ENCODE assay signal across 8 cellular contexts in the genomic region with DNA sequence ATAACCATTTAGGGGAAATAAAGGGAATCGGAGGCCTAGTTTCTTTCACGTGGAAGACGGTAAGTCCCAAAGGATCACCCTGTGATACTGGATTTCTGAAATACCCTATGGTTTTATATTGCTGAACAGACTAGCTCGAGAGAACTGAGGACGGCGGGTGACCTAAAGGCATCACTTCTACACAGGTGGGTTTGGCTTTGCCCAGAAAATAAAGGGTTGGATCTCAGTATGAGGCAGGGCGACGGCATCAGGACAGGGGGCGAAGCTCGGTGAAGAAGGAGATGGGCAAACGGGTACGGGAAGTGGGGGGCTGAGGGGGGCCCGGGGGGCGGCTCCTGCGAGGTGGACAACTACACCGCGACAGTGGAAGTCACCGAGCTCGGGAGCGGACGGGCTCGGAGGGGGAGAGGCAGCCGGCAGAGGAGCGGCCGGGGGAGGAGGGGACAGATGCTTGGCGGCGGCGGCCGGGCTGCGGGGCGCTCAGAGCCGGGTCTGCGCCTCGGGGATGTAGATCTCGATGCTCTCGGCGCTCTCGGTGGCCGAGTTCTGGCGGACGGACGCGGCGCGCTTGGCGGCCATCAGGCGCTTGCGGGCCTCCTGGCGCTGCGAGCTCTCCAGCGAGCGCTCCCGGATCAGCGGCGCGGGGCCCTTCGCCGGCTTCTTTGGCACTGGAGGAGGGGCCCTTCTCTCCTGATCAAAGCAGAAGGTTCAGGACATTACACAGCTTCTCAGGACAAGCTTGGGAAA. TPM values are rescaled to one million over a fixed set of nuclear protein-coding genes. Genes with fewer than 3 reads are reported as not detected.
DNase-seq lines count a peak whose midpoint lies in the region; TF ChIP-seq lines count a peak whose summit lies in the region.

No MANE protein-coding gene starts in this region.

- H2BK12ac ChIP-seq in trophoblast cell (ENCODE audit: low read length), result no peak overlapping the region

- peak overlapping the region; percentile 18 for H4K91ac ChIP-seq in trophoblast cell (ENCODE audit: low read depth, low read length)

- no peak overlapping the region for H3K23ac ChIP-seq in trophoblast cell (ENCODE audit: low read length)

- peak overlapping the region; percentile 79 for H3K4me2 ChIP-seq in trophoblast cell (ENCODE audit: low read length)

- peak overlapping the region; percentile 65 for H3K14ac ChIP-seq in trophoblast cell (ENCODE audit: low read length)

- H3K9ac ChIP-seq in trophoblast cell (ENCODE audit: low read length), result no peak overlapping the region

- peak overlapping the region; percentile 49 for H2BK120ac ChIP-seq in trophoblast cell (ENCODE audit: insufficient read depth, low read length, poor library complexity)

- H3K4me1 ChIP-seq in cardiac muscle cell (ENCODE audit: low read depth) (no peaks in the 10 kb centered on the region), trophoblast cell (ENCODE audit: control insufficient read depth in 1 of 2, insufficient read depth in 2 of 2, low read length in 2 of 2) (peaks cover 0 to 2% of the 10 kb centered on the region in 2 experiments)

- no peak overlapping the region for H2AK5ac ChIP-seq in trophoblast cell (ENCODE audit: low read length)

- H3K79me2 ChIP-seq in trophoblast cell (ENCODE audit: control insufficient read depth, insufficient read depth, low read length, poor library complexity), result no peaks in the 10 kb centered on the region

- no peak overlapping the region for H3K18ac ChIP-seq in trophoblast cell (ENCODE audit: low read length)

- H3K27ac ChIP-seq in cardiac muscle cell (no peak overlapping the region), trophoblast cell (ENCODE audit: low read depth, low read length) (no peak overlapping the region)

- peak; percentile 8 for DNase-seq in stimulated activated CD4-positive, alpha-beta T cell treated with anti-CD3 and anti-CD28 coated beads, Interleukin-12 subunit alpha, Interleukin-12 subunit beta, amount 100 ng/mL, for 4 hours
- no peak for DNase-seq in stimulated activated CD4-positive, alpha-beta T cell treated with anti-CD3 and anti-CD28 coated beads, Interleukin-1b, Interleukin-23, amount 100 ng/mL, for 48 hours
- DNase-seq in activated naive CD4-positive, alpha-beta T cell treated with Interleukin-2 at 50 U/mL for 16 hours, result peak; percentile 6
- DNase-seq in cardiac muscle cell (ENCODE audit: low read depth in 1 of 2, low spot score in 1 of 2), result peak; percentile 60 to 77
- peak in 1 of 2 donors; percentile 30 for DNase-seq in trophoblast cell
- DNase-seq in NCI-H446 treated with DMSO at 0.1 percent for 48 hours (lab: John Stamatoyannopoulos, UW), result no peak
- no peak for DNase-seq in NCI-H774 (lab: John Stamatoyannopoulos, UW)
- no peak for DNase-seq in SKM-1 (lab: John Stamatoyannopoulos, UW; ENCODE audit: unreplicated experiment)

- no peak overlapping the region for H4K12ac ChIP-seq in trophoblast cell (ENCODE audit: low read depth, low read length)

- no CpG with 5 or more reads among the region's 58 CpGs for WGBS in trophoblast cell (ENCODE audit: extremely low coverage, insufficient coverage, insufficient read length)

- H2AFZ ChIP-seq in trophoblast cell (ENCODE audit: insufficient read depth, low read length, poor library complexity), result peak overlapping the region; percentile 71

- H3K27me3 ChIP-seq in cardiac muscle cell (peaks cover 25% of the 10 kb centered on the region), trophoblast cell (ENCODE audit: insufficient read depth, low read length) (peaks cover 16% of the 10 kb centered on the region)

- peak overlapping the region; percentile 29 for H4K8ac ChIP-seq in trophoblast cell (ENCODE audit: low read depth, low read length)

- H3K36me3 ChIP-seq in cardiac muscle cell, result no peaks in the 10 kb centered on the region
- H3K36me3 ChIP-seq in trophoblast cell (ENCODE audit: control insufficient read depth in 1 of 2, insufficient read depth in 2 of 2, low read length in 2 of 2), result no peaks in the 10 kb centered on the region

- TF ChIP-seq CTCF in cardiac muscle cell (IDR thresholded peaks at IDR 0.05; ENCODE audit: low read depth, low read length), result no peak

- no peaks in the 10 kb centered on the region for H3K9me3 ChIP-seq in cardiac muscle cell (ENCODE audit: low read depth)
- H3K9me3 ChIP-seq in trophoblast cell (ENCODE audit: insufficient read depth, low read depth, low read length), result no peaks in the 10 kb centered on the region

- H3K4me3 ChIP-seq in cardiac muscle cell (peak overlapping the region; percentile 33), trophoblast cell (ENCODE audit: low read depth, low read length) (peak overlapping the region; percentile 43)

- no peak overlapping the region for H2BK5ac ChIP-seq in trophoblast cell (ENCODE audit: low read depth, low read length, poor library complexity)

- H3K4ac ChIP-seq in trophoblast cell (ENCODE audit: low read depth, low read length), result no peak overlapping the region

- no peaks in the 10 kb centered on the region for H3K79me1 ChIP-seq in trophoblast cell (ENCODE audit: low read length)

RNA-seq across cellular contexts. Expression of a gene that starts 48.9 kb away (rescaled TPM):
- 43.0 and 62.7 TPM in 2 replicates for total RNA-seq in cardiac muscle cell
- 41.2 and 62.8 TPM in 2 replicates for polyA plus RNA-seq in cardiac muscle cell
- 125 and 128 TPM in 2 replicates for polyA plus RNA-seq in trophoblast cell (2013)

Comparison
In these comparisons a context has a peak if more than half of its experiments do, and no peak if none do; other contexts are left out.
1. DNase-seq: peak in stimulated activated CD4-positive, alpha-beta T cell treated with anti-CD3 and anti-CD28 coated beads, Interleukin-12 subunit alpha, Interleukin-12 subunit beta, amount 100 ng/mL, for 4 hours (single experiment), activated naive CD4-positive, alpha-beta T cell treated with Interleukin-2 at 50 U/mL for 16 hours (single experiment) and cardiac muscle cell (2 of 2); none in stimulated activated CD4-positive, alpha-beta T cell treated with anti-CD3 and anti-CD28 coated beads, Interleukin-1b, Interleukin-23, amount 100 ng/mL, for 48 hours (single experiment), NCI-H446 treated with DMSO at 0.1 percent for 48 hours (single experiment), NCI-H774 (single experiment) and SKM-1 (single experiment).